In the genomic region with DNA sequence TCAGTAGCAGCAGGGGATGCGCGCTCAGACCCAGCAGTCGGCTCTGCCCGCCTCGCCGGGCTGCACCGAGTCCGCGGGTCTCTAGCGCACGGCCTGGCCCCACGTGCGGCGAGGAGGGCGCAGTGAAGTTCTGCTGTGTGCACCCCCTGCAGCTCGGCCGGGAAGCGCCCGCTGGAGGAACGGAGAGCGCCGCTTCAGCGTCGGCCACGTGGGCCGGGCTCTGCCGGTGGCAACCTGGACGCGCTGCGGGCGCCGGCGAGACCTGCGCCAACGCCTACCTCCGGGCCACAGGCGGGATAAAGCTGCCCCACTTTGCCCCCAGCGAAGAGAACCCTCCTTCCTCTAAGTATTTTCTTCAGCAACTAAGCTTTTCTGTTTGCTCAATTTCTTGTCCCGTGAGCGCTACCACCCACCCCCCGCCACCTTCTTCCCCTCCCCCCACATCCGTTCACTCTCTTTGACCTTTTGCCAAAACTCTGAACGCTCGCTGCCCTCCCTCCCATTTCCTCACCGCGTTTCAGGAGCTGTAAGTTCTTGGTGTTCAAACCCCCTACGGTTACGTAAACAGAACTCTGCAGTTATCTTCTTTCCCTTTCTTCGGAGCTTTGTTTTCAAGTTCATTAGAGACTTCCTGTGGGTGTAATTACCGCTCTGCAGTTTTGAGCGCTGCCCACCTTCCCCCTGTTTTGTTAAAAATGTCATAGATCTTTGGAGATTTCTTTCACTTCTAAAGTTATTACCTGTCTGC, we compare ENCODE assay signal across 8 cellular contexts. TPM values are rescaled to one million over a fixed set of nuclear protein-coding genes. Genes with fewer than 3 reads are reported as not detected.
DNase-seq lines count a peak whose midpoint lies in the region; ATAC-seq and TF ChIP-seq lines count a peak whose summit lies in the region.

No MANE protein-coding gene starts in this region.

- H4K20me1 ChIP-seq in SU-DHL-6 (ENCODE audit: low read depth, low read length) = no peaks in the 10 kb centered on the region

- peak overlapping the region; percentile 89 for H3K4me3 Mint-ChIP-seq in activated naive CD8-positive, alpha-beta T cell treated with anti-CD3 and anti-CD28 coated beads, Interleukin-2, amount 10 ng/mL, durations not matched to agents 7 days and 5 days

- H3K36me3 ChIP-seq in SU-DHL-6 (ENCODE audit: low read length) (no peaks in the 10 kb centered on the region), iPS-15b (ENCODE audit: control insufficient read depth, insufficient read depth, low read length) (no peaks in the 10 kb centered on the region), skeletal muscle tissue (ENCODE audit: control insufficient read depth in 3 of 3, insufficient read depth in 3 of 3, low read length in 3 of 3) (no peaks in the 10 kb centered on the region)

- no peak overlapping the region for H3K9ac ChIP-seq in SU-DHL-6 (ENCODE audit: low read length)
- H3K9ac ChIP-seq in iPS-15b (ENCODE audit: low read depth, low read length) = peak overlapping the region; percentile 47
- peak overlapping the region in 1 of 3 donors; percentile 45 for H3K9ac ChIP-seq in skeletal muscle tissue (ENCODE audit: low read depth in 1 of 3, low read length in 3 of 3)

- peaks cover 9% of the 10 kb centered on the region for H3K4me1 ChIP-seq in iPS-15b (ENCODE audit: control insufficient read depth, insufficient read depth, low read length)
- H3K4me1 ChIP-seq in skeletal muscle tissue (ENCODE audit: control insufficient read depth in 3 of 3, insufficient read depth in 3 of 3, low read length in 3 of 3) = peaks cover 3 to 10% (median 5%) of the 10 kb centered on the region in 3 donors

- H3K27ac Mint-ChIP-seq in activated naive CD8-positive, alpha-beta T cell treated with anti-CD3 and anti-CD28 coated beads, Interleukin-2, amount 10 ng/mL, durations not matched to agents 7 days and 5 days = peak overlapping the region; percentile 94

- no peaks in the 10 kb centered on the region for H3K9me3 ChIP-seq in SU-DHL-6 (ENCODE audit: insufficient read depth, low read length)
- no peaks in the 10 kb centered on the region for H3K9me3 ChIP-seq in iPS-15b (ENCODE audit: control insufficient read depth, insufficient read depth, low read length)
- no peaks in the 10 kb centered on the region for H3K9me3 ChIP-seq in skeletal muscle tissue (ENCODE audit: control insufficient read depth in 3 of 3, low read length in 3 of 3)

- peak; percentile 43 for ATAC-seq in HG03039 (IDR thresholded peaks at IDR 0.05; ENCODE audit: unreplicated experiment)
- peak; percentile 78 for ATAC-seq in activated naive CD8-positive, alpha-beta T cell treated with anti-CD3 and anti-CD28 coated beads, Interleukin-2, amount 10 ng/mL, durations not matched to agents 7 days and 5 days (ENCODE audit: low read depth)

- peak overlapping the region; percentile 41 for H3K4me2 ChIP-seq in SU-DHL-6 (ENCODE audit: low read depth, low read length, poor library complexity, severe bottlenecking)

- no peaks in the 10 kb centered on the region for H3K27me3 Mint-ChIP-seq in activated naive CD8-positive, alpha-beta T cell treated with anti-CD3 and anti-CD28 coated beads, Interleukin-2, amount 10 ng/mL, durations not matched to agents 7 days and 5 days

- peaks cover 3% of the 10 kb centered on the region for H3K9me3 Mint-ChIP-seq in activated naive CD8-positive, alpha-beta T cell treated with anti-CD3 and anti-CD28 coated beads, Interleukin-2, amount 10 ng/mL, durations not matched to agents 7 days and 5 days

- H3K4me3 ChIP-seq in SU-DHL-6 (ENCODE audit: insufficient read depth, low read length, poor library complexity, severe bottlenecking) = no peak overlapping the region
- peak overlapping the region; percentile 51 for H3K4me3 ChIP-seq in iPS-15b (ENCODE audit: low read depth, low read length)
- peak overlapping the region; percentile 57 to 67 (median 65) for H3K4me3 ChIP-seq in skeletal muscle tissue (ENCODE audit: low read length in 3 of 3)

- H3K36me3 Mint-ChIP-seq in activated naive CD8-positive, alpha-beta T cell treated with anti-CD3 and anti-CD28 coated beads, Interleukin-2, amount 10 ng/mL, durations not matched to agents 7 days and 5 days = peaks cover 4% of the 10 kb centered on the region

- H3K9me2 ChIP-seq in SU-DHL-6 (replicated peaks; ENCODE audit: insufficient read depth, low read length) = no peaks in the 10 kb centered on the region

- TF ChIP-seq CTCF in GM13976 (IDR thresholded peaks at IDR 0.05; ENCODE audit: borderline replicate concordance, control extremely low read depth, extremely low read depth, insufficient read depth, missing control alignments) = no peak
- no peak for TF ChIP-seq CTCF in SU-DHL-6 (IDR thresholded peaks at IDR 0.05; ENCODE audit: insufficient read depth, low read length, poor library complexity, severe bottlenecking)

- H2AFZ ChIP-seq in SU-DHL-6 (ENCODE audit: low read depth, low read length, severe bottlenecking) = no peak overlapping the region

- H3K4me1 Mint-ChIP-seq in activated naive CD8-positive, alpha-beta T cell treated with anti-CD3 and anti-CD28 coated beads, Interleukin-2, amount 10 ng/mL, durations not matched to agents 7 days and 5 days = peaks cover 23% of the 10 kb centered on the region

- DNase-seq in GM13976 (ENCODE audit: low spot score) = peak; percentile 50
- peak; percentile 76 for DNase-seq in activated naive CD8-positive, alpha-beta T cell treated with anti-CD3 and anti-CD28 coated beads, Interleukin-2, amount 10 ng/mL, durations not matched to agents 7 days and 5 days
- no peak for DNase-seq in NCI-H1436 treated with DMSO at 0.1 percent for 48 hours (lab: John Stamatoyannopoulos, UW)
- no peak for DNase-seq in HK-2 (ENCODE audit: unreplicated experiment)

- H3F3A ChIP-seq in SU-DHL-6 (ENCODE audit: insufficient read depth) = no peaks in the 10 kb centered on the region

- H3K27ac ChIP-seq in SU-DHL-6 (ENCODE audit: low read depth, low read length) (no peak overlapping the region), skeletal muscle tissue (ENCODE audit: low read depth, low read length) (no peak overlapping the region)

- POLR2A ChIA-PET in activated naive CD8-positive, alpha-beta T cell treated with anti-CD3 and anti-CD28 coated beads, Interleukin-2, amount 10 ng/mL, durations not matched to agents 7 days and 5 days (lab: Charles Lee) = interaction anchor here (0.6 to 2.0 kb wide), 13 partner anchors 8 to 317 kb away, joined by 3 to 8 read pairs (median 4); a partner anchor contains a TSS

- H3K27me3 ChIP-seq in SU-DHL-6 (ENCODE audit: low read length) (no peaks in the 10 kb centered on the region), iPS-15b (ENCODE audit: control insufficient read depth, insufficient read depth, low read length) (peaks cover 37% of the 10 kb centered on the region), skeletal muscle tissue (ENCODE audit: control insufficient read depth in 3 of 3, insufficient read depth in 3 of 3, low read length in 3 of 3) (peaks cover 5 to 10% (median 7%) of the 10 kb centered on the region in 3 donors)

- no peaks in the 10 kb centered on the region for H3K79me2 ChIP-seq in SU-DHL-6 (ENCODE audit: insufficient read depth, low read length)

- in situ Hi-C loops in GM13976 (cut with MboI; ENCODE audit: low sequenced_read_pairs, unreplicated experiment) = no loop called here

RNA-seq across cellular contexts. Expression of a gene that starts 42.6 kb away (rescaled TPM):
- under 1 TPM; 0.14 to 0.23 TPM for total RNA-seq in activated naive CD8-positive, alpha-beta T cell treated with anti-CD3 and anti-CD28 coated beads, Interleukin-2, amount 10 ng/mL, durations not matched to agents 7 days and 5 days
- not detected for total RNA-seq in skeletal muscle tissue

Comparison
In these comparisons a context has a peak if more than half of its experiments do, and no peak if none do; other contexts are left out.
1. DNase-seq: peak in GM13976 (single experiment) and activated naive CD8-positive, alpha-beta T cell treated with anti-CD3 and anti-CD28 coated beads, Interleukin-2, amount 10 ng/mL, durations not matched to agents 7 days and 5 days (single experiment); none in NCI-H1436 treated with DMSO at 0.1 percent for 48 hours (single experiment) and HK-2 (single experiment).